In genomic region chr21:44939532-44940115, GRCh38 we compare ENCODE assay signal across 8 cellular contexts.
DNase-seq lines count a peak whose midpoint lies in the region; ATAC-seq lines count a peak whose summit lies in the region.

Gene SLX9, plus strand, starts transcription at chr21:44940029. Its CDS starts 29 bp downstream, at chr21:44940058.

- DNase-seq in NCI-H2081 (lab: John Stamatoyannopoulos, UW) (peak; percentile 59 to 77), NCI-H2081 treated with DMSO at 0.1 percent for 48 hours (lab: John Stamatoyannopoulos, UW) (no peak), NCI-H226 (peak; percentile 75), islet precursor cell (peak; percentile 85)
- DNase-seq in central memory CD4-positive, alpha-beta T cell: peak; percentile 73
- DNase-seq in stimulated activated CD4-positive, alpha-beta T cell treated with anti-CD3 and anti-CD28 coated beads, Interleukin-15, amount 100 ng/mL, for 1 hour (ENCODE audit: low read depth in 1 of 2, low spot score in 1 of 2): peak; percentile 69 to 80

- peak; percentile 65 for ATAC-seq in HG03025 (IDR thresholded peaks at IDR 0.05; ENCODE audit: low FRiP score, unreplicated experiment)
- ATAC-seq in activated CD4-positive, CD25-positive, alpha-beta regulatory T cell treated with anti-CD3 and anti-CD28 coated beads, Interleukin-2, amount 50 U/mL, for 24 hours: peak; percentile 96 to 97
